In genomic region chr6:41545703-41546474, GRCh38 we compare ENCODE assay signal across 8 cellular contexts. TPM values are rescaled to one million over a fixed set of nuclear protein-coding genes. Genes with fewer than 3 reads are reported as not detected.
A peak's percentile ranks its signal among the peaks of the same experiment; 100 is the strongest.
DNase-seq lines count a peak whose midpoint lies in the region; ATAC-seq and TF ChIP-seq lines count a peak whose summit lies in the region.

Gene FOXP4 (plus strand): TSS chr6:41546381. CDS start chr6:41565761, 19,380 bp downstream.

- TF ChIP-seq POLR2A in breast epithelium (IDR thresholded peaks at IDR 0.05) = no peak

- in situ Hi-C loops in ACHN (cut with HindIII; ENCODE audit: low pct_ligation_motif_present, low pct_unique_long_range_greater_than_20kb, low sequenced_read_pairs) = no loop called here

- peak; percentile 90 for DNase-seq in ACHN
- peak; percentile 94 for DNase-seq in NCI-H2171 treated with DMSO at 0.1 percent for 48 hours (lab: John Stamatoyannopoulos, UW)
- DNase-seq in WERI-Rb-1 = peak; percentile 99
- DNase-seq in breast epithelium (ENCODE audit: low spot score in 2 of 2) = peak; percentile 85 to 86
- peak; percentile 87 for DNase-seq in iPS-NIHi7 (ENCODE audit: extremely low spot score)
- peak; percentile 56 for DNase-seq in smooth muscle cell (lab: John Stamatoyannopoulos, UW; ENCODE audit: unreplicated experiment)

- ATAC-seq in GM18870 (IDR thresholded peaks at IDR 0.05; ENCODE audit: unreplicated experiment) (peak; percentile 64), HG03108 (IDR thresholded peaks at IDR 0.05; ENCODE audit: unreplicated experiment) (peak; percentile 51)

- peak within 1 kb of the TSS; percentile 83 for H3K27ac ChIP-seq in WERI-Rb-1
- H3K27ac ChIP-seq in breast epithelium = peak within 1 kb of the TSS; percentile 82 to 95
- no peak within 1 kb of the TSS for H3K27ac ChIP-seq in smooth muscle cell (ENCODE audit: low read depth)

- peaks cover 5 to 6% of the 10 kb centered on the region in 2 donors for H3K4me1 ChIP-seq in breast epithelium
- H3K4me1 ChIP-seq in smooth muscle cell (ENCODE audit: low read depth) = peaks cover 28% of the 10 kb centered on the region

- TF ChIP-seq CTCF in WERI-Rb-1 (IDR thresholded peaks at IDR 0.05; ENCODE audit: low read depth, low read length) (no peak), breast epithelium (IDR thresholded peaks at IDR 0.05) (no peak), smooth muscle cell (IDR thresholded peaks at IDR 0.05; ENCODE audit: borderline replicate concordance, insufficient read depth, poor library complexity, severe bottlenecking) (no peak)

- peak within 1 kb of the TSS; percentile 100 for H3K4me2 ChIP-seq in smooth muscle cell

- H3K36me3 ChIP-seq in WERI-Rb-1 (peaks cover 19% of the 10 kb centered on the region), breast epithelium (no peaks in the 10 kb centered on the region), smooth muscle cell (ENCODE audit: low read depth) (no peaks in the 10 kb centered on the region)

- H3F3A ChIP-seq in smooth muscle cell (ENCODE audit: low read depth) = no peaks in the 10 kb centered on the region

- peak within 1 kb of the TSS; percentile 91 for H2AFZ ChIP-seq in smooth muscle cell (ENCODE audit: low read depth)

- H3K27me3 ChIP-seq in WERI-Rb-1 (ENCODE audit: insufficient read depth, low read depth, severe bottlenecking) (no peaks in the 10 kb centered on the region), breast epithelium (no peaks in the 10 kb centered on the region), smooth muscle cell (ENCODE audit: low read depth) (no peaks in the 10 kb centered on the region)

- H4K20me1 ChIP-seq in smooth muscle cell (ENCODE audit: low read depth) = peaks cover 39% of the 10 kb centered on the region

- H3K9me3 ChIP-seq in WERI-Rb-1 (ENCODE audit: severe bottlenecking) (no peaks in the 10 kb centered on the region), breast epithelium (no peaks in the 10 kb centered on the region), smooth muscle cell (replicated peaks; ENCODE audit: low read depth) (no peaks in the 10 kb centered on the region)

- peaks cover 34% of the 10 kb centered on the region for H3K79me2 ChIP-seq in smooth muscle cell (ENCODE audit: low read depth)

- H3K4me3 ChIP-seq in WERI-Rb-1 (ENCODE audit: low read depth, low read length) (peak within 1 kb of the TSS; percentile 75), breast epithelium (peak within 1 kb of the TSS; percentile 81 to 100 (median 89)), smooth muscle cell (peak within 1 kb of the TSS; percentile 92)

- under 1% methylated on average over 27 of the region's 61 CpGs for WGBS in smooth muscle cell (ENCODE audit: low lambda C conversion rate)

- peak within 1 kb of the TSS; percentile 34 for H3K9ac ChIP-seq in smooth muscle cell (ENCODE audit: low read depth)

- intact Hi-C loops in breast epithelium (cut with DNase I; ENCODE audit: low total_unique reads) = loop anchor here (1.0 to 5.0 kb wide), 2 partner anchors 40 to 376 kb away; partner anchors contain the start of genes BYSL and MED20

RNA-seq across cellular contexts. Expression of gene FOXP4, which starts in this region (rescaled TPM):
- total RNA-seq in breast epithelium (10 to 100 TPM in 1 of 3 donors, 1 to 10 TPM in 2; 5.1 to 11.0 (median 5.6) TPM), smooth muscle cell (3.5 and 5.3 TPM in 2 replicates)
- 31.9 and 35.9 TPM in 2 replicates for polyA plus RNA-seq in smooth muscle cell
